Comparison of ENCODE assay signal across 13 cellular contexts in genomic region chr1:21277178-21277577, GRCh38. TPM values are rescaled to one million over a fixed set of nuclear protein-coding genes. Genes with fewer than 3 reads are reported as not detected.
DNase-seq lines count a peak whose midpoint lies in the region; FAIRE-seq and TF ChIP-seq lines count a peak whose summit lies in the region.
"Had no signal": no experiment of that assay in that cellular context is flagged by ENCODE, and none has a peak within 500 bp of the region (broad histone marks: within the 10 kb centered on the region; RNA-seq: fewer than 3 reads in every experiment).

No MANE protein-coding gene starts in this region.

- H3K9me3 Mint-ChIP-seq in activated CD4-positive, alpha-beta T cell treated with anti-CD3 and anti-CD28 coated beads, Interleukin-2, amount 10 ng/mL, durations not matched to agents 24 days and 14 days, result no peaks in the 10 kb centered on the region
- H3K9me3 Mint-ChIP-seq: activated naive CD4-positive, alpha-beta T cell treated with anti-CD3 and anti-CD28 coated beads, Interleukin-2, amount 50 U/mL, for 72 hours; IgD-negative memory B cell had no signal

- H2BK15ac ChIP-seq in H1 (ENCODE audit: low read length), result no peak overlapping the region
- no peak overlapping the region for H2BK15ac ChIP-seq in mesenchymal stem cell (ENCODE audit: low read depth, poor library complexity, severe bottlenecking)

- H3K14ac ChIP-seq in H1 (ENCODE audit: insufficient read length), result no peak overlapping the region
- no peak overlapping the region for H3K14ac ChIP-seq in mesenchymal stem cell (ENCODE audit: low read length in 2 of 2)

- H3K4me2 ChIP-seq in H1 (ENCODE audit: insufficient read depth in 1 of 2, low read depth in 2 of 2, low read length in 2 of 2) (no peak overlapping the region), mesenchymal stem cell (ENCODE audit: low read length, poor library complexity, severe bottlenecking) (no peak overlapping the region)

- H3K9ac ChIP-seq in H1 (replicated peaks in 1 of 4; ENCODE audit: extremely low read depth in 1 of 4, low read depth in 3 of 4, low read length in 3 of 4), result peak overlapping the region in 1 of 4 experiments; percentile 34; a peak in 1 of 7 replicates
- peak overlapping the region; percentile 43 for H3K9ac ChIP-seq in mesenchymal stem cell (ENCODE audit: low read length)

- peaks cover 0 to 3% of the 10 kb centered on the region in 2 experiments for H4K20me1 ChIP-seq in H1 (replicated peaks in 1 of 2; ENCODE audit: control insufficient read depth in 1 of 2, insufficient read depth in 2 of 2, low read length in 2 of 2)

- H2AFZ ChIP-seq in H1 (ENCODE audit: low read length), result no peak overlapping the region
- no peak overlapping the region for H2AFZ ChIP-seq in mesenchymal stem cell (ENCODE audit: low read depth, low read length)

- H3K9me3 ChIP-seq in H1 (ENCODE audit: insufficient read depth in 2 of 2, low read depth in 1 of 2, low read length in 1 of 2) (no peaks in the 10 kb centered on the region), mesenchymal stem cell (ENCODE audit: control insufficient read depth, low read length) (no peaks in the 10 kb centered on the region), tibial artery (no peaks in the 10 kb centered on the region)

- H3K36me3 ChIP-seq in H1 (ENCODE audit: control insufficient read depth in 2 of 4, insufficient read depth in 4 of 4, low read length in 3 of 4), result no peaks in the 10 kb centered on the region
- H3K36me3 ChIP-seq in mesenchymal stem cell (ENCODE audit: control insufficient read depth in 1 of 2, insufficient read depth in 2 of 2, low read depth in 1 of 2, low read length in 2 of 2), result peaks cover 37 to 42% of the 10 kb centered on the region in 2 experiments
- H3K36me3 ChIP-seq in tibial artery, result peaks cover 12 to 59% (median 32%) of the 10 kb centered on the region in 3 donors
- H3K36me3 ChIP-seq in brain microvascular endothelial cell (replicated peaks), result peaks cover 27% of the 10 kb centered on the region

- H4K5ac ChIP-seq in H1 (ENCODE audit: insufficient read length, low read depth, low read length), result no peak overlapping the region

- no peaks in the 10 kb centered on the region for H3K23me2 ChIP-seq in H1 (ENCODE audit: low read depth, low read length)

- CTCF ChIA-PET in H1 (lab: Charles Lee; ENCODE audit: partially characterized antibody), result interaction anchor here (0.8 to 11.6 kb wide), 9 partner anchors 8 to 92 kb away, joined by 3 to 144 read pairs (median 4); no protein-coding TSS in a partner anchor

- 91% methylated on average over 7 of the region's 7 CpGs; no CpG with 5 or more reads in 1 of the 2 experiments for WGBS in H1 (ENCODE audit: extremely low coverage in 1 of 2, insufficient coverage in 1 of 2, insufficient read length in 1 of 2, insufficient replicate concordance in 2 of 2, low coverage in 1 of 2, low lambda C conversion rate in 2 of 2, missing lambda C conversion rate in 1 of 2), 2 experiments
- WGBS in mesenchymal stem cell, result 84% methylated on average over 7 of the region's 7 CpGs

- no peak overlapping the region for H3K4me3 ChIP-seq in H1 (ENCODE audit: extremely low read depth in 1 of 4, insufficient read depth in 2 of 4, low read depth in 3 of 4, low read length in 4 of 4)
- no peak overlapping the region for H3K4me3 ChIP-seq in mesenchymal stem cell (ENCODE audit: insufficient read depth in 1 of 2, low read depth in 1 of 2, low read length in 2 of 2)
- no peak overlapping the region for H3K4me3 ChIP-seq in tibial artery
- no peak overlapping the region for H3K4me3 ChIP-seq in brain microvascular endothelial cell (ENCODE audit: low read depth, low read length)

- TF ChIP-seq CTCF in H1 (IDR thresholded peaks at IDR 0.05; ENCODE audit: control extremely low read depth in 1 of 3, insufficient read depth in 1 of 3, low read depth in 1 of 3, low read length in 3 of 3) (no peak), tibial artery (IDR thresholded peaks at IDR 0.05) (no peak), brain microvascular endothelial cell (IDR thresholded peaks at IDR 0.05; ENCODE audit: low read depth, low read length, missing control alignments) (no peak)

- H3K4ac ChIP-seq in H1 (replicated peaks; ENCODE audit: insufficient read length, low read depth, low read length), result no peak overlapping the region
- H3K4ac ChIP-seq in mesenchymal stem cell (ENCODE audit: low read depth in 1 of 2, low read length in 2 of 2), result no peak overlapping the region

- FAIRE-seq in H1 (lab: Jason Lieb, UNC), result no peak

- H2BK120ac ChIP-seq in H1 (replicated peaks; ENCODE audit: low read depth, low read length) (no peak overlapping the region), mesenchymal stem cell (ENCODE audit: low read depth, low read length) (no peak overlapping the region)

- H3K79me2 ChIP-seq in H1 (ENCODE audit: control insufficient read depth in 1 of 2, insufficient read depth in 2 of 2, low read length in 2 of 2), result no peaks in the 10 kb centered on the region

- peak overlapping the region; percentile 81 for H3K27ac Mint-ChIP-seq in activated CD4-positive, alpha-beta T cell treated with anti-CD3 and anti-CD28 coated beads, Interleukin-2, amount 10 ng/mL, durations not matched to agents 24 days and 14 days
- H3K27ac Mint-ChIP-seq: IgD-negative memory B cell had no signal

- peaks cover 35% of the 10 kb centered on the region for H3K4me1 Mint-ChIP-seq in activated CD4-positive, alpha-beta T cell treated with anti-CD3 and anti-CD28 coated beads, Interleukin-2, amount 10 ng/mL, durations not matched to agents 24 days and 14 days

- H3K79me1 ChIP-seq in H1 (ENCODE audit: low read depth, low read length) (no peaks in the 10 kb centered on the region), mesenchymal stem cell (replicated peaks; ENCODE audit: low read length, poor library complexity, severe bottlenecking) (peaks cover 32% of the 10 kb centered on the region)

- no peaks in the 10 kb centered on the region for H3K27me3 Mint-ChIP-seq in activated CD4-positive, alpha-beta T cell treated with anti-CD3 and anti-CD28 coated beads, Interleukin-2, amount 10 ng/mL, durations not matched to agents 24 days and 14 days
- H3K27me3 Mint-ChIP-seq: IgD-negative memory B cell had no signal

- intact Hi-C loops in activated CD4-positive, alpha-beta T cell treated with anti-CD3 and anti-CD28 coated beads, Interleukin-2, amount 10 ng/mL, durations not matched to agents 24 days and 14 days (cut with micrococcal nuclease), result no loop called here
- intact Hi-C loops in tibial artery (cut with DNase I; ENCODE audit: low total_unique reads), result no loop called here

- no peak overlapping the region for H2BK20ac ChIP-seq in H1 (ENCODE audit: low read length)

- H2BK12ac ChIP-seq in H1 (ENCODE audit: low read depth, low read length) (no peak overlapping the region; the same call in 1 of the 2 replicates), mesenchymal stem cell (ENCODE audit: low read length in 2 of 2) (peak overlapping the region in 1 of 2 experiments; percentile 37)

- H3K27ac ChIP-seq in H1 (ENCODE audit: low read depth, low read length), result no peak overlapping the region
- no peak overlapping the region for H3K27ac ChIP-seq in mesenchymal stem cell (ENCODE audit: low read length, poor library complexity, severe bottlenecking)
- H3K27ac ChIP-seq in tibial artery, result peak overlapping the region; percentile 65 to 67
- no peak overlapping the region for H3K27ac ChIP-seq in brain microvascular endothelial cell

- no peak overlapping the region for H3K4me3 Mint-ChIP-seq in activated CD4-positive, alpha-beta T cell treated with anti-CD3 and anti-CD28 coated beads, Interleukin-2, amount 10 ng/mL, durations not matched to agents 24 days and 14 days

- no peak overlapping the region for H3K23ac ChIP-seq in H1 (ENCODE audit: insufficient read length)
- H3K23ac ChIP-seq in mesenchymal stem cell (ENCODE audit: low read length in 2 of 2), result no peak overlapping the region

- no peaks in the 10 kb centered on the region for H3K27me3 ChIP-seq in H1 (replicated peaks in 1 of 4; ENCODE audit: control insufficient read depth in 3 of 4, extremely low read depth in 1 of 4, insufficient read depth in 3 of 4, low read length in 3 of 4)
- no peaks in the 10 kb centered on the region for H3K27me3 ChIP-seq in mesenchymal stem cell (ENCODE audit: control insufficient read depth in 1 of 2, insufficient read depth in 1 of 2, low read length in 2 of 2)
- H3K27me3 ChIP-seq in tibial artery, result no peaks in the 10 kb centered on the region
- H3K27me3 ChIP-seq in brain microvascular endothelial cell (replicated peaks), result no peaks in the 10 kb centered on the region

- no peak overlapping the region; the same call in 1 of the 2 replicates for H4K8ac ChIP-seq in H1 (ENCODE audit: extremely low read depth, insufficient read depth, low read length)
- H4K8ac ChIP-seq in mesenchymal stem cell (ENCODE audit: low read length), result peak overlapping the region; percentile 32

- H3K4me1 ChIP-seq in H1 (replicated peaks in 1 of 4; ENCODE audit: control insufficient read depth in 3 of 4, insufficient read depth in 4 of 4, low read length in 3 of 4) (peaks cover 0 to 6% (median 4%) of the 10 kb centered on the region in 4 experiments; a peak in 5 of 7 replicates), mesenchymal stem cell (ENCODE audit: control insufficient read depth, insufficient read depth, low read depth, low read length) (peaks cover 20% of the 10 kb centered on the region), tibial artery (peaks cover 0 to 62% (median 51%) of the 10 kb centered on the region in 4 donors)

- in situ Hi-C loops in brain microvascular endothelial cell (cut with HindIII; ENCODE audit: low pct_ligation_motif_present, low sequenced_read_pairs), result no loop called here

- TF ChIP-seq EP300 in H1 (IDR thresholded peaks at IDR 0.05; ENCODE audit: borderline replicate concordance in 1 of 2, low read depth in 2 of 2, low read length in 2 of 2), result no peak

- DNase-seq in activated CD4-positive, alpha-beta T cell treated with anti-CD3 and anti-CD28 coated beads, Interleukin-2, amount 10 ng/mL, durations not matched to agents 24 days and 14 days, result no peak
- DNase-seq in activated CD4-positive, alpha-beta T cell treated with anti-CD3 and anti-CD28 coated beads, Interleukin-2, amount 50 U/mL, for 4 hours, result no peak
- no peak for DNase-seq in H1 (ENCODE audit: low read depth in 1 of 2, low spot score in 2 of 2)
- no peak for DNase-seq in mesenchymal stem cell
- no peak for DNase-seq in tibial artery
- DNase-seq in DMS 273 treated with DMSO at 0.1 percent for 48 hours (lab: John Stamatoyannopoulos, UW), result no peak
- no peak for DNase-seq in brain microvascular endothelial cell
- no peak for DNase-seq in GM19240 (ENCODE audit: insufficient read length, low spot score)
- DNase-seq: activated CD4-positive, alpha-beta T cell treated with anti-CD3 and anti-CD28 coated beads, Interleukin-2, amount 50 U/mL, for 1 hour; DMS79; effector CD4-positive, alpha-beta T cell had no signal

- TF ChIP-seq POLR2A in H1 (IDR thresholded peaks at IDR 0.05; ENCODE audit: control extremely low read depth in 1 of 2, low read depth in 2 of 2, low read length in 2 of 2), result no peak

- no peak overlapping the region for H3K56ac ChIP-seq in H1 (replicated peaks; ENCODE audit: insufficient read length, low read depth, low read length)

- peak overlapping the region; percentile 45; the same call in 1 of the 2 replicates for H2AK5ac ChIP-seq in H1 (ENCODE audit: low read depth, low read length)
- no peak overlapping the region for H2AK5ac ChIP-seq in mesenchymal stem cell (ENCODE audit: low read length, severe bottlenecking)

- peaks cover 52% of the 10 kb centered on the region for H3K36me3 Mint-ChIP-seq in activated CD4-positive, alpha-beta T cell treated with anti-CD3 and anti-CD28 coated beads, Interleukin-2, amount 10 ng/mL, durations not matched to agents 24 days and 14 days (ENCODE audit: low read depth)

- H3K18ac ChIP-seq in H1 (ENCODE audit: extremely low read depth, low read length) (no peak overlapping the region), mesenchymal stem cell (ENCODE audit: low read depth in 1 of 2, low read length in 2 of 2) (peak overlapping the region; percentile 0 to 18)

- H4K91ac ChIP-seq in H1 (replicated peaks; ENCODE audit: insufficient read length, low read length), result peak overlapping the region; percentile 17
- no peak overlapping the region for H4K91ac ChIP-seq in mesenchymal stem cell (ENCODE audit: low read length)

- no peak for TF ChIP-seq RAD21 in H1 (IDR thresholded peaks at IDR 0.05 in 1 of 2, conservative IDR thresholded peaks at IDR 0.05 in 1 of 2; ENCODE audit: low read depth in 2 of 2, low read length in 2 of 2)

- POLR2A ChIA-PET in H1 (lab: Charles Lee; ENCODE audit: partially characterized antibody), result interaction anchor here (1.4 to 1.7 kb wide), 3 partner anchors 11 to 57 kb away, joined by 3 to 5 read pairs (median 4); no protein-coding TSS in a partner anchor

- H2BK5ac ChIP-seq in H1 (ENCODE audit: low read depth, low read length), result peak overlapping the region; percentile 55; the same call in 1 of the 2 replicates
- H2BK5ac ChIP-seq in mesenchymal stem cell (ENCODE audit: low read depth, low read length, poor library complexity, severe bottlenecking), result no peak overlapping the region

RNA-seq across cellular contexts. Expression of gene ECE1, which starts 13.1 kb away (rescaled TPM):
- 133 and 134 TPM in 2 replicates for total RNA-seq in activated CD4-positive, alpha-beta T cell treated with anti-CD3 and anti-CD28 coated beads, Interleukin-2, amount 10 ng/mL, durations not matched to agents 24 days and 14 days
- 36.8 and 37.1 TPM in 2 replicates for total RNA-seq in H1 (2021; fragmentation: NEBNext Ultra II Directional; extraction: Animal tissue kit (Norgen Biotek cat#: 25700))
- 21.4 and 26.7 TPM in 2 replicates for polyA plus RNA-seq in H1 (2011; rRNA removed)
- polyA plus RNA-seq in H1 (2011; cell fraction: cytosol; rRNA removed), result 15.9 TPM
- polyA plus RNA-seq in H1 (2011; cell fraction: nucleus; rRNA removed), result 24.2 TPM
- 23.4 to 31.1 TPM (median 26.4 TPM) in 4 replicates for polyA plus RNA-seq in H1 (2012, experiment 1 of 2)
- 17.3 TPM for polyA plus RNA-seq in H1 (2012, experiment 2 of 2)
- 44.8 TPM for polyA plus RNA-seq in H1 (2013, experiment 1 of 2)
- 44.6 TPM for polyA plus RNA-seq in H1 (2013, experiment 2 of 2)
- 23.9 and 27.9 TPM in 2 replicates for polyA minus RNA-seq in H1 (2011; rRNA and poly(A)+ RNA removed)
- 13.4 TPM for polyA minus RNA-seq in H1 (2011; cell fraction: cytosol; rRNA and poly(A)+ RNA removed)
- 12.3 TPM for polyA minus RNA-seq in H1 (2011; cell fraction: nucleus; rRNA and poly(A)+ RNA removed)
- 229 TPM for polyA plus RNA-seq in mesenchymal stem cell (2013, experiment 1 of 2)
- polyA plus RNA-seq in mesenchymal stem cell (2013, experiment 2 of 2), result 222 TPM

Comparison
In these comparisons a context has a peak if more than half of its experiments do, and no peak if none do; other contexts are left out.
1. H3K27ac ChIP-seq: peak in tibial artery (2 of 2); none in H1 (single experiment), mesenchymal stem cell (single experiment) and brain microvascular endothelial cell (single experiment).